Comparison of ENCODE assay signal across 12 cellular contexts in the genomic region with DNA sequence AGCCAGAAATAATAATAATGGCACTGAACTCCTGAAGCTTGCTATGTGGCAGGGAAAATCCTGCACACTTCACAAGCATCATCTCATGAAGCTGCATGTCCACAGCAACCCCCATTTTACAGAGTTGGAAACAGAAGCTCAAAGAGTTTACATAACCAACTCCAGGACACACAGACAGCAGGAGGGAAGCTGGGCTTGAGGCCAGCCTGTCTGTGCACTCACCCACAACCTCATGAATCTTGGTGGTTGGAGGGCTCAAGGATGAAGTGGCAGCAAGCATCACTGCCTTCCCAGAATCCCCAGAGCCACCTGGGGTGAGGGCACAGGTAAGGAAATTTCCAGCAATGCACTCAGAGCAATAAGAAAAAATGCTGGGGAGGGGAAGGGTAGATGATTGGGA.
A peak's percentile ranks its signal among the peaks of the same experiment; 100 is the strongest.
DNase-seq lines count a peak whose midpoint lies in the region; ATAC-seq and TF ChIP-seq lines count a peak whose summit lies in the region.
"Had no signal": no experiment of that assay in that cellular context is flagged by ENCODE, and none has a peak within 500 bp of the region (broad histone marks: within the 10 kb centered on the region; RNA-seq: fewer than 3 reads in every experiment).

No MANE protein-coding gene starts in this region.

- no peaks in the 10 kb centered on the region for H3K4me1 ChIP-seq in SJCRH30
- H3K4me1 ChIP-seq: BE2C had no signal

- no peak overlapping the region for H3K4me3 ChIP-seq in fibroblast of mammary gland (ENCODE audit: control insufficient read depth, low read depth, low read length)
- H3K4me3 ChIP-seq in SJCRH30: no peak overlapping the region

- DNase-seq in NCI-H345 (lab: John Stamatoyannopoulos, UW) (peak; percentile 35), astrocyte of the hippocampus (ENCODE audit: low read depth, low spot score) (peak; percentile 54), fibroblast of mammary gland (ENCODE audit: low read depth) (peak; percentile 14), SJCRH30 (no peak), DMS53 treated with DMSO at 0.1 percent for 48 hours (lab: John Stamatoyannopoulos, UW; ENCODE audit: unreplicated experiment) (no peak)
- DNase-seq: BE2C; CD4-positive, alpha-beta memory T cell; NCI-H1436; NCI-H2029 treated with DMSO at 0.1 percent for 48 hours; PC-3 had no signal

- H3K27me3 ChIP-seq in SJCRH30: peaks cover 16% of the 10 kb centered on the region; the same call in 1 of the 2 replicates

- no peaks in the 10 kb centered on the region for H3K9me3 ChIP-seq in SJCRH30 (replicated peaks)
- H3K9me3 ChIP-seq: BE2C had no signal

- H3K27ac ChIP-seq in temporal lobe (ENCODE audit: low read depth, low read length): peak overlapping the region; percentile 27
- H3K27ac ChIP-seq in SJCRH30: no peak overlapping the region

- no peak for ATAC-seq in GM21423 (IDR thresholded peaks at IDR 0.05; ENCODE audit: unreplicated experiment)
- ATAC-seq: PC-3 had no signal

- H3K36me3 ChIP-seq in SJCRH30: no peaks in the 10 kb centered on the region
- H3K36me3 ChIP-seq: BE2C had no signal

- TF ChIP-seq CTCF in fibroblast of mammary gland (conservative IDR thresholded peaks at IDR 0.05; ENCODE audit: control insufficient read depth, insufficient read depth, low read depth, low read length): no peak

Comparison
In these comparisons a context has a peak if more than half of its experiments do, and no peak if none do; other contexts are left out.
1. DNase-seq: peak in NCI-H345 (single experiment), astrocyte of the hippocampus (single experiment) and fibroblast of mammary gland (single experiment); none in SJCRH30 (0 of 2) and DMS53 treated with DMSO at 0.1 percent for 48 hours (single experiment).